ENCODE assay signal across 8 cellular contexts in genomic region chr1:27536767-27537166, GRCh38. TPM values are rescaled to one million over a fixed set of nuclear protein-coding genes. Genes with fewer than 3 reads are reported as not detected.
A peak's percentile ranks its signal among the peaks of the same experiment; 100 is the strongest.
DNase-seq lines count a peak whose midpoint lies in the region; ATAC-seq and TF ChIP-seq lines count a peak whose summit lies in the region.

No MANE protein-coding gene starts in this region.

- TF ChIP-seq CTCF in spleen (IDR thresholded peaks at IDR 0.05 in 8 of 11, conservative IDR thresholded peaks at IDR 0.05 in 3 of 11), result no peak

- DNase-seq in HEK293T (ENCODE audit: extremely low spot score), result peak; percentile 53
- DNase-seq in amygdala (lab: John Stamatoyannopoulos, UW), result peak in 51 of 56 donors; percentile 23 to 84 (median 66)
- peak in 44 of 51 donors; percentile 29 to 92 (median 68) for DNase-seq in hypothalamus (lab: John Stamatoyannopoulos, UW)
- DNase-seq in spleen, result no peak
- DNase-seq in CD1c-positive myeloid dendritic cell (ENCODE audit: extremely low spot score), result no peak
- no peak for DNase-seq in KG1 (lab: John Stamatoyannopoulos, UW)

- H3K27ac ChIP-seq in spleen, result peak overlapping the region in 6 of 8 donors; percentile 38 to 57 (median 42)

- peaks cover 0 to 66% (median 30%) of the 10 kb centered on the region in 6 donors for H3K4me1 ChIP-seq in spleen

- no peaks in the 10 kb centered on the region for H3K9me3 ChIP-seq in spleen

- CTCF ChIA-PET in HEK293T (lab: Yijun Ruan, JAX), result interaction anchor here (1.0 kb wide), 1 partner anchor 11 kb away, joined by 3 read pairs; no protein-coding TSS in a partner anchor

- no peak for TF ChIP-seq POLR2A in spleen (IDR thresholded peaks at IDR 0.05)

- ATAC-seq in GM21528 (IDR thresholded peaks at IDR 0.05; ENCODE audit: low FRiP score, unreplicated experiment) (no peak), GM21717 (IDR thresholded peaks at IDR 0.05; ENCODE audit: unreplicated experiment) (no peak)

- H3K36me3 ChIP-seq in spleen, result peaks cover 0 to 52% (median 4%) of the 10 kb centered on the region in 6 donors

- intact Hi-C loops in spleen (cut with DNase I; ENCODE audit: low total_unique reads), result no loop called here

- H3K27me3 ChIP-seq in spleen (replicated peaks in 1 of 7), result no peaks in the 10 kb centered on the region

- 72 to 91% (median 73%) methylated on average over 11 of the region's 11 CpGs for WGBS in spleen, 5 donors

- H3K4me3 ChIP-seq in spleen, result no peak overlapping the region

- POLR2A ChIA-PET in HEK293T (lab: Yijun Ruan, JAX), result interaction anchor here (1.4 kb wide), 1 partner anchor 47 kb away, joined by 5 read pairs; the partner anchor contains the start of gene WASF2

TF ChIP-seq in HEK293T, 16 proteins besides CTCF, POLR2A, EP300 and RAD21:
- no peak for TF ChIP-seq L3MBTL2 (conservative IDR thresholded peaks at IDR 0.05)
- TF ChIP-seq LEF1 (IDR thresholded peaks at IDR 0.05; ENCODE audit: borderline replicate concordance), result no peak
- TF ChIP-seq FOXK2 (IDR thresholded peaks at IDR 0.05), result no peak
- TF ChIP-seq ELF4 (IDR thresholded peaks at IDR 0.05), result no peak
- no peak for TF ChIP-seq FOXM1 (IDR thresholded peaks at IDR 0.05; ENCODE audit: borderline replicate concordance)
- no peak for TF ChIP-seq SP1 (IDR thresholded peaks at IDR 0.05)
- TF ChIP-seq FOXA1 (IDR thresholded peaks at IDR 0.05), result no peak
- TF ChIP-seq ZNF384 (IDR thresholded peaks at IDR 0.05), result no peak
- no peak for TF ChIP-seq ARNT (IDR thresholded peaks at IDR 0.05)
- no peak for TF ChIP-seq CTBP1 (IDR thresholded peaks at IDR 0.05; ENCODE audit: borderline replicate concordance)
- TF ChIP-seq TARDBP (IDR thresholded peaks at IDR 0.05), result no peak
- TF ChIP-seq SUZ12 (IDR thresholded peaks at IDR 0.05), result no peak
- no peak for TF ChIP-seq HDGF (IDR thresholded peaks at IDR 0.05; ENCODE audit: borderline replicate concordance)
- TF ChIP-seq NFRKB (IDR thresholded peaks at IDR 0.05), result no peak
- no peak for TF ChIP-seq PKNOX1 (IDR thresholded peaks at IDR 0.05)
- no peak for TF ChIP-seq BHLHE40 (IDR thresholded peaks at IDR 0.05; ENCODE audit: borderline replicate concordance)

RNA-seq across cellular contexts. Expression of gene WASF2, which starts 46.8 kb away (rescaled TPM):
- 100 to 1,000 TPM in 4 of 7 donors, 10 to 100 TPM in 3; 92.1 to 196 (median 129) TPM for total RNA-seq in spleen
- polyA plus RNA-seq in spleen, result 10 to 100 TPM; 17.2 to 36.8 (median 23.5) TPM

Comparison
In these comparisons a context has a peak if more than half of its experiments do, and no peak if none do; other contexts are left out.
1. DNase-seq: peak in HEK293T (single experiment), amygdala (51 of 56) and hypothalamus (44 of 51); none in spleen (single experiment), CD1c-positive myeloid dendritic cell (single experiment) and KG1 (single experiment).